Comparison of ENCODE assay signal across 20 cellular contexts in genomic region chr1:101129975-101130374, GRCh38.
DNase-seq lines count a peak whose midpoint lies in the region; ATAC-seq, FAIRE-seq and TF ChIP-seq lines count a peak whose summit lies in the region.
"Had no signal": no experiment of that assay in that cellular context is flagged by ENCODE, and none has a peak within 500 bp of the region (broad histone marks: within the 10 kb centered on the region; RNA-seq: fewer than 3 reads in every experiment).

No MANE protein-coding gene starts in this region.

- H2AFZ ChIP-seq in K562 (ENCODE audit: low read depth, low read length), result no peak overlapping the region

- peaks cover 26% of the 10 kb centered on the region for H3K4me1 ChIP-seq in cardiac muscle cell (ENCODE audit: low read depth)
- H3K4me1 ChIP-seq in RWPE2 (ENCODE audit: insufficient read depth, poor library complexity, severe bottlenecking), result peaks cover 30% of the 10 kb centered on the region
- peaks cover 0 to 29% of the 10 kb centered on the region in 2 experiments; a peak in 4 of 5 replicates for H3K4me1 ChIP-seq in K562 (replicated peaks in 1 of 2; ENCODE audit: control insufficient read depth in 2 of 2, insufficient read depth in 2 of 2, low read length in 2 of 2)
- H3K4me1 ChIP-seq in spleen, result peaks cover 9 to 48% (median 32%) of the 10 kb centered on the region in 6 donors
- H3K4me1 ChIP-seq: Caco-2 had no signal

- H3K4me3 ChIP-seq in cardiac muscle cell (no peak overlapping the region), RWPE2 (ENCODE audit: severe bottlenecking) (no peak overlapping the region), K562 (no peak overlapping the region), spleen (no peak overlapping the region)
- H3K4me3 ChIP-seq: coronary artery, right atrium auricular region, thoracic aorta had no signal

- ATAC-seq in RWPE2 (ENCODE audit: low read depth) (no peak), K562 (no peak), HG02642 (IDR thresholded peaks at IDR 0.05; ENCODE audit: poor library complexity, unreplicated experiment) (no peak), HG02870 (IDR thresholded peaks at IDR 0.05; ENCODE audit: unreplicated experiment) (no peak)

- no TSS peak for BruUV-seq in K562 (replicated peaks; lab: Mats Ljungman, UMichigan)

- intact Hi-C loops in cardiac septum (cut with DNase I) (loop anchor here (10.0 kb wide), 1 partner anchor 205 kb away; no protein-coding TSS in a partner anchor), K562 (cut with micrococcal nuclease) (loop anchor here (2.0 kb wide), 3 partner anchors 109 to 153 kb away; no protein-coding TSS in a partner anchor), spleen (cut with DNase I; ENCODE audit: low total_unique reads) (loop anchor here (10.0 kb wide), 1 partner anchor 165 kb away; no protein-coding TSS in a partner anchor)

- no peak for DNase-seq in cardiac muscle cell (ENCODE audit: low read depth in 1 of 2, low spot score in 1 of 2)
- DNase-seq in cardiac septum (ENCODE audit: low spot score), result no peak
- no peak for DNase-seq in RWPE2 (ENCODE audit: low spot score)
- no peak for DNase-seq in K562 (ENCODE audit: extremely low read depth in 1 of 4, low spot score in 3 of 4)
- no peak for DNase-seq in ecto neural progenitor cell (ENCODE audit: low spot score)
- DNase-seq in spleen, result no peak
- DNase-seq: activated CD8-positive, alpha-beta memory T cell treated with anti-CD3 and anti-CD28 coated beads for 24 hours; activated effector memory CD4-positive, alpha-beta T cell treated with anti-CD3 and anti-CD28 coated beads, Interleukin-2, amount 50 U/mL, for 16 hours; Caco-2; head of caudate nucleus; NCI-H1436; NCI-H524; Right ventricle myocardium superior; SW 1271 had no signal

- POLR2A ChIA-PET in K562 (lab: Yijun Ruan, JAX), result interaction anchor here (0.7 to 1.4 kb wide), 2 partner anchors 10 to 14 kb away, joined by 3 read pairs; no protein-coding TSS in a partner anchor

- H3K27ac ChIP-seq in cardiac muscle cell (peak overlapping the region; percentile 38), RWPE2 (ENCODE audit: poor library complexity, severe bottlenecking) (peak overlapping the region; percentile 57), K562 (ENCODE audit: extremely low read depth, low read depth, low read length) (no peak overlapping the region), spleen (no peak overlapping the region)
- H3K27ac ChIP-seq: coronary artery, right atrium auricular region, thoracic aorta had no signal

- no peak overlapping the region for H3K4me2 ChIP-seq in K562 (ENCODE audit: insufficient read depth, low read length)

- TF ChIP-seq RAD21 in K562 (CRISPR knock-in tag; conservative IDR thresholded peaks at IDR 0.05 in 1 of 2, IDR thresholded peaks at IDR 0.05 in 1 of 2), result no peak

- H3K79me2 ChIP-seq in K562 (ENCODE audit: control insufficient read depth, insufficient read depth, low read length), result no peaks in the 10 kb centered on the region

- no peak overlapping the region for H3K9ac ChIP-seq in K562 (ENCODE audit: insufficient read depth in 1 of 2, low read depth in 2 of 2, low read length in 2 of 2)

- TF ChIP-seq POLR2A in K562 (conservative IDR thresholded peaks at IDR 0.05), result no peak
- TF ChIP-seq POLR2A in spleen (IDR thresholded peaks at IDR 0.05), result no peak

- H3K27me3 ChIP-seq in cardiac muscle cell, result no peaks in the 10 kb centered on the region
- no peaks in the 10 kb centered on the region for H3K27me3 ChIP-seq in RWPE2 (ENCODE audit: insufficient read depth, poor library complexity, severe bottlenecking)
- H3K27me3 ChIP-seq in K562 (ENCODE audit: control insufficient read depth in 2 of 2, insufficient read depth in 2 of 2, low read length in 2 of 2), result no peaks in the 10 kb centered on the region
- no peaks in the 10 kb centered on the region for H3K27me3 ChIP-seq in spleen (replicated peaks in 1 of 7)
- H3K27me3 ChIP-seq: right atrium auricular region had no signal

- no peaks in the 10 kb centered on the region for H3K9me1 ChIP-seq in K562 (ENCODE audit: control insufficient read depth, insufficient read depth, low read length)

- H3K9me3 ChIP-seq in cardiac muscle cell (ENCODE audit: low read depth) (no peaks in the 10 kb centered on the region), RWPE2 (ENCODE audit: severe bottlenecking) (no peaks in the 10 kb centered on the region), K562 (replicated peaks; ENCODE audit: control insufficient read depth, insufficient read depth, low read depth, low read length) (no peaks in the 10 kb centered on the region), spleen (no peaks in the 10 kb centered on the region)
- H3K9me3 ChIP-seq: Caco-2, right atrium auricular region, thoracic aorta had no signal

- TF ChIP-seq EP300 in K562 (IDR thresholded peaks at IDR 0.05; ENCODE audit: low read length), result no peak

- FAIRE-seq in K562 (lab: Jason Lieb, UNC), result no peak
- FAIRE-seq: HTR-8/SVneo had no signal

- TF ChIP-seq CTCF in cardiac muscle cell (IDR thresholded peaks at IDR 0.05; ENCODE audit: low read depth, low read length) (no peak), RWPE2 (IDR thresholded peaks at IDR 0.05; ENCODE audit: poor library complexity, severe bottlenecking) (no peak), K562 (IDR thresholded peaks at IDR 0.05 in 2 of 3, conservative IDR thresholded peaks at IDR 0.05 in 1 of 3; ENCODE audit: insufficient read depth in 2 of 3, low read depth in 1 of 3, low read length in 3 of 3) (no peak), spleen (IDR thresholded peaks at IDR 0.05 in 8 of 11, conservative IDR thresholded peaks at IDR 0.05 in 3 of 11) (no peak)

- CTCF ChIA-PET in K562 (lab: Yijun Ruan, JAX; ENCODE audit: low intra/inter-chr PET ratio), result no interaction called here

- 0% methylated on average over 1 of the region's 1 CpG for WGBS in K562 (ENCODE audit: insufficient coverage, low coverage, missing lambda C conversion rate)
- 63 to 80% (median 73%) methylated on average over 1 of the region's 1 CpG for WGBS in spleen, 5 donors

- no peaks in the 10 kb centered on the region for H4K20me1 ChIP-seq in K562 (replicated peaks; ENCODE audit: control insufficient read depth, insufficient read depth, low read length)

- in situ Hi-C loops in K562 (cut with MboI), result loop anchor here (10.0 kb wide), 1 partner anchor 155 kb away; no protein-coding TSS in a partner anchor

- no peaks in the 10 kb centered on the region for H3K36me3 ChIP-seq in cardiac muscle cell
- H3K36me3 ChIP-seq in RWPE2 (ENCODE audit: low read depth), result no peaks in the 10 kb centered on the region
- H3K36me3 ChIP-seq in K562 (ENCODE audit: control insufficient read depth, insufficient read depth, low read length), result no peaks in the 10 kb centered on the region
- H3K36me3 ChIP-seq in spleen, result no peaks in the 10 kb centered on the region
- H3K36me3 ChIP-seq: right atrium auricular region, thoracic aorta had no signal

TF ChIP-seq in K562, 482 proteins besides CTCF, POLR2A, EP300 and RAD21:
- TF ChIP-seq RBFOX2 (IDR thresholded peaks at IDR 0.05; ENCODE audit: low read depth, low read length), result no peak
- peak; percentile 32 for TF ChIP-seq PRDM10 (IDR thresholded peaks at IDR 0.05; ENCODE audit: partially characterized antibody)

Comparison
In these comparisons a context has a peak if more than half of its experiments do, and no peak if none do; other contexts are left out.
1. H3K27ac ChIP-seq: peak in cardiac muscle cell (single experiment) and RWPE2 (single experiment); none in K562 (single experiment) and spleen (0 of 8).